ENCODE assay signal across 8 cellular contexts in the genomic region with DNA sequence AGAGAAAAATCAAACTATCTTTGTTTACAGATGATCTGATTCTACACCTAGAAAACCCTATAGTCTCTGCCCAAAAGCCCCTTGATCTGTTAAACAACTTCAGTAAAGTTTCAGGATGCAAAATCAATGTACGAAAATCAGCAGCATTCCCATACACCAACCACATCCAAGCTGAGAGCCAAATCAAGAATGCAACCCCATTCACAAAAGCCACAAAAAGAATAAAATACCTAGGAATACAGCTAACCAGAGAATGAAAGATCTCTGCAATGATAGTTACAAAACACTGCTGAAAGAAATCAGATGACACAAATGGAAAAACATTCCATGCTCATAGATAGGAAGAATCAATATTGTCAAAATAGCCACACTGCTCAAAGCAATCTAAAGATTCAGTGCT.
"Had no signal": no experiment of that assay in that cellular context is flagged by ENCODE, and none has a peak within 500 bp of the region (broad histone marks: within the 10 kb centered on the region; RNA-seq: fewer than 3 reads in every experiment).

No MANE protein-coding gene starts in this region.

- H3K4me3 Mint-ChIP-seq: GM23338, H9 had no signal

- ATAC-seq: GM23338, HepG2, K562 had no signal

- H3K4me3 ChIP-seq: GM23338, K562 had no signal

- H3K27ac Mint-ChIP-seq: GM23338, H9 had no signal

- H2AFZ ChIP-seq: GM23338 had no signal

- DNase-seq: H9, HCEC 1CT, KG1 had no signal

- H3K4me1 Mint-ChIP-seq: GM23338 had no signal

- FAIRE-seq: H1, HepG2, K562 had no signal

- H3K4me2 ChIP-seq: GM23338 had no signal

- H3K27ac ChIP-seq: HL-60 had no signal
